In the genomic region with DNA sequence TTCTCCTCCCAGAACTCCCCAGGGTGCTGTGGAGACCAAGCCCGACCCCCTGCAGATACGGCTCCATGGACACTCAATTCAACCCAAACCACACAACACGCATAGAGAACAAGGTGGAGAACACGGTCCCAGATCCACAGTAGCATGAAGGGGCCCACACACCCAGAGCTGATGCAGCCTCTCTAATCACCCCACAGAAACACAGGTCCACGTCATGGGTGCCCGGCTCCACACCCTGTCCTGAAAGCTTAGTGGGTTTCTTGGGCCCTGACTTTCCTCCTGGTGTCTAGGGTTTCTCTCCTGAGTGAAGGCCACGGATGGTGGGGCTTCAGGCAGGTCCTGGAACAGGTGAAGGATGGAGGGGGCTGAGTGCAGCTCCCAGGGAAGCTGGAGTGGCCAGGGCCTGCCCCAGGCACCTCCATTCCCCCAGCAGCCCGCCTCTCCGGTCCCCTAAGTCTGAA, we compare ENCODE assay signal across 10 cellular contexts. TPM values are rescaled to one million over a fixed set of nuclear protein-coding genes. Genes with fewer than 3 reads are reported as not detected.
DNase-seq lines count a peak whose midpoint lies in the region; ATAC-seq and TF ChIP-seq lines count a peak whose summit lies in the region.
"Had no signal": no experiment of that assay in that cellular context is flagged by ENCODE, and none has a peak within 500 bp of the region (broad histone marks: within the 10 kb centered on the region; RNA-seq: fewer than 3 reads in every experiment).

No MANE protein-coding gene starts in this region.

- peak overlapping the region; percentile 54 for H3K4me3 ChIP-seq in AG10803 (ENCODE audit: low read length)

- H3K36me3 Mint-ChIP-seq in activated naive CD8-positive, alpha-beta T cell treated with anti-CD3 and anti-CD28 coated beads, Interleukin-2, amount 50 U/mL, for 24 hours (ENCODE audit: low read depth) = peaks cover 2% of the 10 kb centered on the region
- H3K36me3 Mint-ChIP-seq in naive thymus-derived CD8-positive, alpha-beta T cell = no peaks in the 10 kb centered on the region

- DNase-seq in AG10803 (ENCODE audit: low read depth) (no peak), GM20000 (ENCODE audit: low spot score) (peak; percentile 15), SKM-1 treated with dmso at 0.1 percent for 144 hours (lab: John Stamatoyannopoulos, UW; ENCODE audit: unreplicated experiment) (no peak), GM10266 (ENCODE audit: extremely low spot score) (no peak)
- no peak for DNase-seq in activated naive CD8-positive, alpha-beta T cell treated with anti-CD3 and anti-CD28 coated beads, Interleukin-2, amount 50 U/mL, for 24 hours
- DNase-seq in naive thymus-derived CD8-positive, alpha-beta T cell = no peak
- DNase-seq: nucleus accumbens had no signal

- TF ChIP-seq CTCF in AG10803 (conservative IDR thresholded peaks at IDR 0.05; ENCODE audit: low read length) (no peak), GM20000 (IDR thresholded peaks at IDR 0.05; ENCODE audit: extremely low read depth, missing control alignments) (no peak), GM10266 (IDR thresholded peaks at IDR 0.05; ENCODE audit: control insufficient read depth, insufficient read depth, low read depth, missing control alignments) (no peak)

- H3K4me3 Mint-ChIP-seq in activated naive CD8-positive, alpha-beta T cell treated with anti-CD3 and anti-CD28 coated beads, Interleukin-2, amount 50 U/mL, for 24 hours = no peak overlapping the region
- H3K4me3 Mint-ChIP-seq in naive thymus-derived CD8-positive, alpha-beta T cell = peak overlapping the region; percentile 83 to 93 (median 88)

- H3K9me3 Mint-ChIP-seq in activated naive CD8-positive, alpha-beta T cell treated with anti-CD3 and anti-CD28 coated beads, Interleukin-2, amount 50 U/mL, for 24 hours = no peaks in the 10 kb centered on the region
- no peaks in the 10 kb centered on the region for H3K9me3 Mint-ChIP-seq in naive thymus-derived CD8-positive, alpha-beta T cell

- no peak for ATAC-seq in activated naive CD8-positive, alpha-beta T cell treated with anti-CD3 and anti-CD28 coated beads, Interleukin-2, amount 50 U/mL, for 24 hours
- peak in 1 of 2 donors; percentile 2 for ATAC-seq in naive thymus-derived CD8-positive, alpha-beta T cell
- no peak for ATAC-seq in GM21528 (IDR thresholded peaks at IDR 0.05; ENCODE audit: low FRiP score, unreplicated experiment)
- ATAC-seq in GM21367 (IDR thresholded peaks at IDR 0.05; ENCODE audit: unreplicated experiment) = no peak

- POLR2A ChIA-PET in naive thymus-derived CD8-positive, alpha-beta T cell (lab: Charles Lee) = interaction anchor here (1.1 kb wide), 1 partner anchor 43 kb away, joined by 3 read pairs; no protein-coding TSS in a partner anchor

- H3K4me1 Mint-ChIP-seq in activated naive CD8-positive, alpha-beta T cell treated with anti-CD3 and anti-CD28 coated beads, Interleukin-2, amount 50 U/mL, for 24 hours = peaks cover 48% of the 10 kb centered on the region
- peaks cover 15 to 57% (median 40%) of the 10 kb centered on the region in 4 donors for H3K4me1 Mint-ChIP-seq in naive thymus-derived CD8-positive, alpha-beta T cell

- H3K27me3 Mint-ChIP-seq in activated naive CD8-positive, alpha-beta T cell treated with anti-CD3 and anti-CD28 coated beads, Interleukin-2, amount 50 U/mL, for 24 hours = no peaks in the 10 kb centered on the region
- no peaks in the 10 kb centered on the region for H3K27me3 Mint-ChIP-seq in naive thymus-derived CD8-positive, alpha-beta T cell

- H3K27ac Mint-ChIP-seq in activated naive CD8-positive, alpha-beta T cell treated with anti-CD3 and anti-CD28 coated beads, Interleukin-2, amount 50 U/mL, for 24 hours = peak overlapping the region; percentile 78
- H3K27ac Mint-ChIP-seq in naive thymus-derived CD8-positive, alpha-beta T cell = peak overlapping the region; percentile 88 to 96 (median 94)

RNA-seq across cellular contexts. Expression of gene SLC23A1, which starts 1.5 kb away (rescaled TPM):
- total RNA-seq in naive thymus-derived CD8-positive, alpha-beta T cell = under 1 TPM in 1 of 2 experiments, not detected in 1; 0.34 TPM
- polyA plus RNA-seq in naive thymus-derived CD8-positive, alpha-beta T cell = under 1 TPM in 1 of 3 donors, not detected in 2; 0.15 TPM
- total RNA-seq: Daoy had no signal

RNA-seq across cellular contexts. Expression of gene MZB1, which starts 5.1 kb away (rescaled TPM):
- 1 to 10 TPM; 2.2 to 2.5 TPM for total RNA-seq in naive thymus-derived CD8-positive, alpha-beta T cell
- under 1 TPM in 2 of 3 donors, not detected in 1; 0.37 to 0.84 TPM for polyA plus RNA-seq in naive thymus-derived CD8-positive, alpha-beta T cell
- total RNA-seq: Daoy had no signal

RNA-seq across cellular contexts. Expression of gene PROB1, which starts 10.3 kb away (rescaled TPM):
- under 1 TPM; 0.75 to 0.88 TPM for total RNA-seq in naive thymus-derived CD8-positive, alpha-beta T cell
- polyA plus RNA-seq in naive thymus-derived CD8-positive, alpha-beta T cell = under 1 TPM; 0.03 to 0.32 (median 0.11) TPM

RNA-seq across cellular contexts. Expression of gene SPATA24, which starts 19.3 kb away (rescaled TPM):
- total RNA-seq in naive thymus-derived CD8-positive, alpha-beta T cell = 1 to 10 TPM; 4.4 to 4.6 TPM
- 1 to 10 TPM; 2.9 to 8.7 (median 4.3) TPM for polyA plus RNA-seq in naive thymus-derived CD8-positive, alpha-beta T cell

RNA-seq across cellular contexts. Expression of gene PAIP2, which starts 43.0 kb away (rescaled TPM):
- total RNA-seq in naive thymus-derived CD8-positive, alpha-beta T cell = 100 to 1,000 TPM; 129 to 150 TPM
- polyA plus RNA-seq in naive thymus-derived CD8-positive, alpha-beta T cell = 100 to 1,000 TPM; 359 to 455 (median 406) TPM
